In the genomic region with DNA sequence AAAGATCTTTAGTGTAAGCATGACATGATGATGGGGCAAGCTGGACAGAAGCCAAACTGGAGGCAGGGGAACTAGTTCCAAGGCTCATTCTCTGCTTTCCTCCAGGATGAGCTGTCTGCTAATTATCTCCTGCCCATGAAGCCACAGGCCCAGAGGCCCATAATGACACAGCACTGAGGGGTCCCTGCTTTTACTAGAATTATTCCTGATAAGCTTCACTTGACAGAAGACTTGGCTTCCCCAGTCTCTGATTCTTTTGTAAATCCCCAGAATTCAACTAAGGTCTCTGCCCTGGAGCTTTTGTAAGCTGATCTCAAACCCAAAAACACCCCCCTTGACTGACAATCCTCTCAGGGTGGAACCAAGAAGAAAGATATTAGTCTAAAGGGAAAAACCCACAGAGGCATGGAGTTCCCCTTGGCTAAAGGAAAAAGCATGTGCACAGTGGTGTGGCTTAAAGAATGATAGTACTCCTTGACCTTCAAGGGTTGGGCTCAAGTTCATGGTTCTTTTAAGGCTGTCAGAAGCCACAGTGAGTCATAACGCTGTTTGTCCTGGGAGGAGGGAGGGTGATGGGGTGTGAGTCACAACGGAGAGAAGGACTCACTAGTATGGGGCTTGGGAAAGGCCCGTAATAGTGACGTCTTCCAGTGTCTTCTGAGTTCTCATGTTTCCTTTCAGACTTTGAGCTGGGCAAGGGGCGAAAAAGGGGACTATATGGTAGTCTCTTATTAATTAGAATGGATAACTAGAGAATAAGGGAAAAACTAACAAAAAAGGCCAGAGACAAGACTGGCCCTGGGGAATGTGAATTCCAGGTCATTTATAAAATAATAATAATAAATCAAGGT, we compare ENCODE assay signal across 1 cellular context.
TF ChIP-seq lines count a peak whose summit lies in the region.

No MANE protein-coding gene starts in this region.

TF ChIP-seq in GM12878, 131 proteins besides CTCF, POLR2A, EP300 and RAD21 (continued from another document and continues in another):
- no peak for TF ChIP-seq ZNF622 (IDR thresholded peaks at IDR 0.05)
- TF ChIP-seq MEF2A (IDR thresholded peaks at IDR 0.05; ENCODE audit: insufficient read depth, low read depth, low read length): peak; percentile 75; the same call in 1 of the 2 replicates
- TF ChIP-seq, protein P1, sequence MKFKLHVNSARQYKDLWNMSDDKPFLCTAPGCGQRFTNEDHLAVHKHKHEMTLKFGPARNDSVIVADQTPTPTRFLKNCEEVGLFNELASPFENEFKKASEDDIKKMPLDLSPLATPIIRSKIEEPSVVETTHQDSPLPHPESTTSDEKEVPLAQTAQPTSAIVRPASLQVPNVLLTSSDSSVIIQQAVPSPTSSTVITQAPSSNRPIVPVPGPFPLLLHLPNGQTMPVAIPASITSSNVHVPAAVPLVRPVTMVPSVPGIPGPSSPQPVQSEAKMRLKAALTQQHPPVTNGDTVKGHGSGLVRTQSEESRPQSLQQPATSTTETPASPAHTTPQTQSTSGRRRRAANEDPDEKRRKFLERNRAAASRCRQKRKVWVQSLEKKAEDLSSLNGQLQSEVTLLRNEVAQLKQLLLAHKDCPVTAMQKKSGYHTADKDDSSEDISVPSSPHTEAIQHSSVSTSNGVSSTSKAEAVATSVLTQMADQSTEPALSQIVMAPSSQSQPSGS (IDR thresholded peaks at IDR 0.05; ENCODE audit: low read length): 0 out of 2 replicates have a peak, but pooled peaks have one; percentile 97
- TF ChIP-seq, protein P2, sequence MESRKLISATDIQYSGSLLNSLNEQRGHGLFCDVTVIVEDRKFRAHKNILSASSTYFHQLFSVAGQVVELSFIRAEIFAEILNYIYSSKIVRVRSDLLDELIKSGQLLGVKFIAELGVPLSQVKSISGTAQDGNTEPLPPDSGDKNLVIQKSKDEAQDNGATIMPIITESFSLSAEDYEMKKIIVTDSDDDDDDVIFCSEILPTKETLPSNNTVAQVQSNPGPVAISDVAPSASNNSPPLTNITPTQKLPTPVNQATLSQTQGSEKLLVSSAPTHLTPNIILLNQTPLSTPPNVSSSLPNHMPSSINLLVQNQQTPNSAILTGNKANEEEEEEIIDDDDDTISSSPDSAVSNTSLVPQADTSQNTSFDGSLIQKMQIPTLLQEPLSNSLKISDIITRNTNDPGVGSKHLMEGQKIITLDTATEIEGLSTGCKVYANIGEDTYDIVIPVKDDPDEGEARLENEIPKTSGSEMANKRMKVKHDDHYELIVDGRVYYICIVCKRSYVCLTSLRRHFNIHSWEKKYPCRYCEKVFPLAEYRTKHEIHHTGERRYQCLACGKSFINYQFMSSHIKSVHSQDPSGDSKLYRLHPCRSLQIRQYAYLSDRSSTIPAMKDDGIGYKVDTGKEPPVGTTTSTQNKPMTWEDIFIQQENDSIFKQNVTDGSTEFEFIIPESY (IDR thresholded peaks at IDR 0.05): no peak
- TF ChIP-seq ASH2L (IDR thresholded peaks at IDR 0.05; ENCODE audit: borderline replicate concordance, low read depth): no peak
- no peak for TF ChIP-seq ZNF207 (IDR thresholded peaks at IDR 0.05; ENCODE audit: borderline replicate concordance)
- TF ChIP-seq TCF7 (IDR thresholded peaks at IDR 0.05; ENCODE audit: borderline replicate concordance): 0 out of 2 replicates have a peak, but pooled peaks have one; percentile 30
- no peak for TF ChIP-seq MYC (IDR thresholded peaks at IDR 0.05; ENCODE audit: insufficient read depth, insufficient read length, insufficient replicate concordance, low read length, severe bottlenecking)
- TF ChIP-seq KDM1A (IDR thresholded peaks at IDR 0.05; ENCODE audit: borderline replicate concordance): no peak
- peak; percentile 79 for TF ChIP-seq CBFB (IDR thresholded peaks at IDR 0.05; ENCODE audit: low read depth)
- TF ChIP-seq DPF2 (IDR thresholded peaks at IDR 0.05): peak; percentile 96
- TF ChIP-seq MYB (IDR thresholded peaks at IDR 0.05; ENCODE audit: borderline replicate concordance, low read depth, low read length): no peak
- TF ChIP-seq BMI1 (IDR thresholded peaks at IDR 0.05; ENCODE audit: borderline replicate concordance): peak; percentile 82
- peak; percentile 92 for TF ChIP-seq ATF7 (IDR thresholded peaks at IDR 0.05; ENCODE audit: low read depth)
- TF ChIP-seq SMAD1 (IDR thresholded peaks at IDR 0.05; ENCODE audit: low read depth, partially characterized antibody): no peak
- TF ChIP-seq BACH1 (IDR thresholded peaks at IDR 0.05; ENCODE audit: borderline replicate concordance): peak; percentile 89; the same call in 1 of the 2 replicates
- TF ChIP-seq, protein P3, sequence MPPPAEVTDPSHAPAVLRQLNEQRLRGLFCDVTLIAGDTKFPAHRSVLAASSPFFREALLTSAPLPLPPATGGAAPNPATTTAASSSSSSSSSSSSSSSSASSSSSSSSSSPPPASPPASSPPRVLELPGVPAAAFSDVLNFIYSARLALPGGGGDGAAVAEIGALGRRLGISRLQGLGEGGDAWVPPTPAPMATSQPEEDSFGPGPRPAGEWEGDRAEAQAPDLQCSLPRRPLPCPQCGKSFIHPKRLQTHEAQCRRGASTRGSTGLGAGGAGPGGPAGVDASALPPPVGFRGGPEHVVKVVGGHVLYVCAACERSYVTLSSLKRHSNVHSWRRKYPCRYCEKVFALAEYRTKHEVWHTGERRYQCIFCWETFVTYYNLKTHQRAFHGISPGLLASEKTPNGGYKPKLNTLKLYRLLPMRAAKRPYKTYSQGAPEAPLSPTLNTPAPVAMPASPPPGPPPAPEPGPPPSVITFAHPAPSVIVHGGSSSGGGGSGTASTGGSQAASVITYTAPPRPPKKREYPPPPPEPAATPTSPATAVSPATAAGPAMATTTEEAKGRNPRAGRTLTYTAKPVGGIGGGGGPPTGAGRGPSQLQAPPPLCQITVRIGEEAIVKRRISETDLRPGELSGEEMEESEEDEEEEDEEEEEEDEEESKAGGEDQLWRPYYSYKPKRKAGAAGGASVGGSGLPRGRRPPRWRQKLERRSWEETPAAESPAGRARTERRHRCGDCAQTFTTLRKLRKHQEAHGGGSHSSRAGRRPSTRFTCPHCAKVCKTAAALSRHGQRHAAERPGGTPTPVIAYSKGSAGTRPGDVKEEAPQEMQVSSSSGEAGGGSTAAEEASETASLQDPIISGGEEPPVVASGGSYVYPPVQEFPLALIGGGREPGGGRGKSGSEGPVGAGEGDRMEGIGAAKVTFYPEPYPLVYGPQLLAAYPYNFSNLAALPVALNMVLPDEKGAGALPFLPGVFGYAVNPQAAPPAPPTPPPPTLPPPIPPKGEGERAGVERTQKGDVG (CRISPR knock-in tag; IDR thresholded peaks at IDR 0.05): no peak
- TF ChIP-seq POLR2AphosphoS2 (IDR thresholded peaks at IDR 0.05; ENCODE audit: low read depth, low read length): no peak
- TF ChIP-seq RELA (IDR thresholded peaks at IDR 0.05; ENCODE audit: borderline replicate concordance, partially characterized antibody): peak; percentile 99
- TF ChIP-seq TCF12 (IDR thresholded peaks at IDR 0.05; ENCODE audit: low read depth, low read length): peak; percentile 19; the same call in 1 of the 2 replicates
- no peak for TF ChIP-seq MXI1 (IDR thresholded peaks at IDR 0.05; ENCODE audit: low read depth, low read length)
- no peak for TF ChIP-seq ZNF274 (IDR thresholded peaks at IDR 0.05; ENCODE audit: insufficient read depth, insufficient read length)
- TF ChIP-seq NBN (IDR thresholded peaks at IDR 0.05): peak; percentile 92
- no peak; the same call in 1 of the 2 replicates for TF ChIP-seq ZNF24 (IDR thresholded peaks at IDR 0.05)
- peak; percentile 68 for TF ChIP-seq SP1 (IDR thresholded peaks at IDR 0.05; ENCODE audit: low read depth, low read length)
- 0 out of 4 replicates have a peak, but pooled peaks of 1 of the 2 experiments have one; percentile 57 for TF ChIP-seq SRF (IDR thresholded peaks at IDR 0.05; ENCODE audit: low read depth in 2 of 2, low read length in 2 of 2)
- TF ChIP-seq, protein P4, sequence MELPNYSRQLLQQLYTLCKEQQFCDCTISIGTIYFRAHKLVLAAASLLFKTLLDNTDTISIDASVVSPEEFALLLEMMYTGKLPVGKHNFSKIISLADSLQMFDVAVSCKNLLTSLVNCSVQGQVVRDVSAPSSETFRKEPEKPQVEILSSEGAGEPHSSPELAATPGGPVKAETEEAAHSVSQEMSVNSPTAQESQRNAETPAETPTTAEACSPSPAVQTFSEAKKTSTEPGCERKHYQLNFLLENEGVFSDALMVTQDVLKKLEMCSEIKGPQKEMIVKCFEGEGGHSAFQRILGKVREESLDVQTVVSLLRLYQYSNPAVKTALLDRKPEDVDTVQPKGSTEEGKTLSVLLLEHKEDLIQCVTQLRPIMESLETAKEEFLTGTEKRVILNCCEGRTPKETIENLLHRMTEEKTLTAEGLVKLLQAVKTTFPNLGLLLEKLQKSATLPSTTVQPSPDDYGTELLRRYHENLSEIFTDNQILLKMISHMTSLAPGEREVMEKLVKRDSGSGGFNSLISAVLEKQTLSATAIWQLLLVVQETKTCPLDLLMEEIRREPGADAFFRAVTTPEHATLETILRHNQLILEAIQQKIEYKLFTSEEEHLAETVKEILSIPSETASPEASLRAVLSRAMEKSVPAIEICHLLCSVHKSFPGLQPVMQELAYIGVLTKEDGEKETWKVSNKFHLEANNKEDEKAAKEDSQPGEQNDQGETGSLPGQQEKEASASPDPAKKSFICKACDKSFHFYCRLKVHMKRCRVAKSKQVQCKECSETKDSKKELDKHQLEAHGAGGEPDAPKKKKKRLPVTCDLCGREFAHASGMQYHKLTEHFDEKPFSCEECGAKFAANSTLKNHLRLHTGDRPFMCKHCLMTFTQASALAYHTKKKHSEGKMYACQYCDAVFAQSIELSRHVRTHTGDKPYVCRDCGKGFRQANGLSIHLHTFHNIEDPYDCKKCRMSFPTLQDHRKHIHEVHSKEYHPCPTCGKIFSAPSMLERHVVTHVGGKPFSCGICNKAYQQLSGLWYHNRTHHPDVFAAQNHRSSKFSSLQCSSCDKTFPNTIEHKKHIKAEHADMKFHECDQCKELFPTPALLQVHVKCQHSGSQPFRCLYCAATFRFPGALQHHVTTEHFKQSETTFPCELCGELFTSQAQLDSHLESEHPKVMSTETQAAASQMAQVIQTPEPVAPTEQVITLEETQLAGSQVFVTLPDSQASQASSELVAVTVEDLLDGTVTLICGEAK (IDR thresholded peaks at IDR 0.05; ENCODE audit: borderline replicate concordance): no peak
- peak; percentile 80 to 88 for TF ChIP-seq BHLHE40 (IDR thresholded peaks at IDR 0.05; ENCODE audit: borderline replicate concordance in 1 of 2, low read depth in 2 of 2, low read length in 1 of 2)
- TF ChIP-seq, protein P5, sequence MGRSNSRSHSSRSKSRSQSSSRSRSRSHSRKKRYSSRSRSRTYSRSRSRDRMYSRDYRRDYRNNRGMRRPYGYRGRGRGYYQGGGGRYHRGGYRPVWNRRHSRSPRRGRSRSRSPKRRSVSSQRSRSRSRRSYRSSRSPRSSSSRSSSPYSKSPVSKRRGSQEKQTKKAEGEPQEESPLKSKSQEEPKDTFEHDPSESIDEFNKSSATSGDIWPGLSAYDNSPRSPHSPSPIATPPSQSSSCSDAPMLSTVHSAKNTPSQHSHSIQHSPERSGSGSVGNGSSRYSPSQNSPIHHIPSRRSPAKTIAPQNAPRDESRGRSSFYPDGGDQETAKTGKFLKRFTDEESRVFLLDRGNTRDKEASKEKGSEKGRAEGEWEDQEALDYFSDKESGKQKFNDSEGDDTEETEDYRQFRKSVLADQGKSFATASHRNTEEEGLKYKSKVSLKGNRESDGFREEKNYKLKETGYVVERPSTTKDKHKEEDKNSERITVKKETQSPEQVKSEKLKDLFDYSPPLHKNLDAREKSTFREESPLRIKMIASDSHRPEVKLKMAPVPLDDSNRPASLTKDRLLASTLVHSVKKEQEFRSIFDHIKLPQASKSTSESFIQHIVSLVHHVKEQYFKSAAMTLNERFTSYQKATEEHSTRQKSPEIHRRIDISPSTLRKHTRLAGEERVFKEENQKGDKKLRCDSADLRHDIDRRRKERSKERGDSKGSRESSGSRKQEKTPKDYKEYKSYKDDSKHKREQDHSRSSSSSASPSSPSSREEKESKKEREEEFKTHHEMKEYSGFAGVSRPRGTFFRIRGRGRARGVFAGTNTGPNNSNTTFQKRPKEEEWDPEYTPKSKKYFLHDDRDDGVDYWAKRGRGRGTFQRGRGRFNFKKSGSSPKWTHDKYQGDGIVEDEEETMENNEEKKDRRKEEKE (IDR thresholded peaks at IDR 0.05): no peak
- TF ChIP-seq CHD2 (IDR thresholded peaks at IDR 0.05; ENCODE audit: borderline replicate concordance, low read depth, low read length): peak; percentile 57; the same call in 1 of the 2 replicates
- peak; percentile 77; the same call in 1 of the 2 replicates for TF ChIP-seq JUND (IDR thresholded peaks at IDR 0.05; ENCODE audit: low read depth, low read length)
- no peak for TF ChIP-seq PAX8 (IDR thresholded peaks at IDR 0.05)
- peak; percentile 99 for TF ChIP-seq ESRRA (IDR thresholded peaks at IDR 0.05; ENCODE audit: low read length)
- peak; percentile 87; the same call in 1 of the 2 replicates for TF ChIP-seq PAX5 (IDR thresholded peaks at IDR 0.05; ENCODE audit: borderline replicate concordance, low read depth, low read length)
- TF ChIP-seq TCF3 (IDR thresholded peaks at IDR 0.05; ENCODE audit: borderline replicate concordance, insufficient read depth, low read depth, low read length): no peak
- TF ChIP-seq, protein P6, sequence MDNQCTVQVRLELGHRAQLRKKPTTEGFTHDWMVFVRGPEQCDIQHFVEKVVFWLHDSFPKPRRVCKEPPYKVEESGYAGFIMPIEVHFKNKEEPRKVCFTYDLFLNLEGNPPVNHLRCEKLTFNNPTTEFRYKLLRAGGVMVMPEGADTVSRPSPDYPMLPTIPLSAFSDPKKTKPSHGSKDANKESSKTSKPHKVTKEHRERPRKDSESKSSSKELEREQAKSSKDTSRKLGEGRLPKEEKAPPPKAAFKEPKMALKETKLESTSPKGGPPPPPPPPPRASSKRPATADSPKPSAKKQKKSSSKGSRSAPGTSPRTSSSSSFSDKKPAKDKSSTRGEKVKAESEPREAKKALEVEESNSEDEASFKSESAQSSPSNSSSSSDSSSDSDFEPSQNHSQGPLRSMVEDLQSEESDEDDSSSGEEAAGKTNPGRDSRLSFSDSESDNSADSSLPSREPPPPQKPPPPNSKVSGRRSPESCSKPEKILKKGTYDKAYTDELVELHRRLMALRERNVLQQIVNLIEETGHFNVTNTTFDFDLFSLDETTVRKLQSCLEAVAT (IDR thresholded peaks at IDR 0.05): peak; percentile 68; the same call in 1 of the 2 replicates
- TF ChIP-seq SIX5 (IDR thresholded peaks at IDR 0.05; ENCODE audit: low read depth, low read length, severe bottlenecking): no peak
- peak; percentile 63; the same call in 1 of the 2 replicates for TF ChIP-seq TBL1XR1 (IDR thresholded peaks at IDR 0.05; ENCODE audit: low read depth, low read length)
- TF ChIP-seq HDAC6 (IDR thresholded peaks at IDR 0.05; ENCODE audit: unreplicated experiment): no peak
- TF ChIP-seq, protein P7, sequence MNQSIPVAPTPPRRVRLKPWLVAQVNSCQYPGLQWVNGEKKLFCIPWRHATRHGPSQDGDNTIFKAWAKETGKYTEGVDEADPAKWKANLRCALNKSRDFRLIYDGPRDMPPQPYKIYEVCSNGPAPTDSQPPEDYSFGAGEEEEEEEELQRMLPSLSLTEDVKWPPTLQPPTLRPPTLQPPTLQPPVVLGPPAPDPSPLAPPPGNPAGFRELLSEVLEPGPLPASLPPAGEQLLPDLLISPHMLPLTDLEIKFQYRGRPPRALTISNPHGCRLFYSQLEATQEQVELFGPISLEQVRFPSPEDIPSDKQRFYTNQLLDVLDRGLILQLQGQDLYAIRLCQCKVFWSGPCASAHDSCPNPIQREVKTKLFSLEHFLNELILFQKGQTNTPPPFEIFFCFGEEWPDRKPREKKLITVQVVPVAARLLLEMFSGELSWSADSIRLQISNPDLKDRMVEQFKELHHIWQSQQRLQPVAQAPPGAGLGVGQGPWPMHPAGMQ (IDR thresholded peaks at IDR 0.05; ENCODE audit: borderline replicate concordance): no peak
- TF ChIP-seq NFXL1 (IDR thresholded peaks at IDR 0.05; ENCODE audit: borderline replicate concordance): no peak
